ENCODE assay signal across 1 cellular context in the genomic region with DNA sequence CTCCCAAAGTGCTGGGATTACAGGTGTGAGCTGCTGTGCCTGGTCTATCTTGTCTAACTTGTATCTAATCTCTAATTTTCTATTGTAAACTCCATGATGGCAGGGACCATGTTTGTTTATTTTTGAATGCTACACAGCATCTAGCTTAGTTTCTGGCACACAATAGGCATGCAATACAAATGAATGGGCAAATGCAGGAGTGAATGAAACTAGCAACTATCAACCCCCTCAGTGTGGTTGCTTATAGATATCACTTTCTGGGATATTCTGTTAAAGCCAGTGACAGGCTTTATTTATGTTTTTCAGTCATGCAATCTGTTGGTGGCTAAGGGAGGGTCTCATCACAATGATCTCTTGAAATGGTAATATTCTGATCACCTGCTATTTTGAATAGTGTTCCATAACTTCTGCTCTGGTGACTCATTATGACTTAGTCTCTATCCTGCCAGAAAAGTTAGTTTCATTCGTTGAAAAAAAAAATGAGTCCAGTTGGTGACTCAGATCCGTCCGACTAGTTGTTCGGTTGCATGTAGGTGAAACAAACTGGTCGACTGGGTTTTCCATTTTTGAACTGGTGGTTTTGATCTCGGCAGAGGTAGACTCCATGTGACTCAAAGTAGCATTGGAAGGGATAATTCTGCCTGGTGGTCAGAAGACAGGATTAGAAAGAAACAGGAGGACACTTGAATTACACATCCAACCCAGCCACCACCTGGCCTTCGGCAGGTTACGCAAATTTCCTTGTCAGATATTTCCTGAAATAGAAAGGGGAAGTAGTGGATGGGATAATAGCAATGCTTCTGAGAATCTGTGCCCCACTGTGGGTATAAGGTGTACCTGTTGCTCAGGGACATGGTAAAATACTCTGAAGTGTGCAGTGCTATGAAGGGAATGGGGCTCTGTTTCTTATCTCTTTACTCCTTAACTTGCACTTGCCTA.
TF ChIP-seq lines count a peak whose summit lies in the region.

No MANE protein-coding gene starts in this region.

TF ChIP-seq in GM12878, 131 proteins besides CTCF, POLR2A, EP300 and RAD21 (continued from another document and continues in another):
- no peak for TF ChIP-seq EZH2 (IDR thresholded peaks at IDR 0.05; ENCODE audit: borderline replicate concordance, control insufficient read depth, low read depth, low read length)
- TF ChIP-seq ZSCAN29 (IDR thresholded peaks at IDR 0.05): no peak
- 0 out of 2 replicates have a peak, but pooled peaks have one; percentile 28 for TF ChIP-seq SPI1 (IDR thresholded peaks at IDR 0.05; ENCODE audit: borderline replicate concordance, insufficient read depth, low read depth, low read length)
- TF ChIP-seq GABPA (IDR thresholded peaks at IDR 0.05; ENCODE audit: low read depth): peak; percentile 57
- no peak for TF ChIP-seq TBL1XR1 (IDR thresholded peaks at IDR 0.05; ENCODE audit: low read depth, low read length)
- TF ChIP-seq ETV6 (conservative IDR thresholded peaks at IDR 0.05 in 1 of 2, IDR thresholded peaks at IDR 0.05 in 1 of 2; ENCODE audit: borderline replicate concordance in 1 of 2, low read depth in 1 of 2): peak in 1 of 2 experiments; percentile 74; a peak in 1 of 4 replicates
- TF ChIP-seq BRCA1 (IDR thresholded peaks at IDR 0.05; ENCODE audit: low read depth, low read length): no peak
- no peak for TF ChIP-seq NR2C1 (IDR thresholded peaks at IDR 0.05)
- TF ChIP-seq CUX1 (IDR thresholded peaks at IDR 0.05; ENCODE audit: insufficient replicate concordance, low read depth, low read length): no peak
- no peak for TF ChIP-seq JUND (IDR thresholded peaks at IDR 0.05; ENCODE audit: low read depth, low read length)
- peak; percentile 91 for TF ChIP-seq MEF2A (IDR thresholded peaks at IDR 0.05; ENCODE audit: insufficient read depth, low read depth, low read length)
- no peak for TF ChIP-seq RBBP5 (conservative IDR thresholded peaks at IDR 0.05)
- TF ChIP-seq, protein P1, sequence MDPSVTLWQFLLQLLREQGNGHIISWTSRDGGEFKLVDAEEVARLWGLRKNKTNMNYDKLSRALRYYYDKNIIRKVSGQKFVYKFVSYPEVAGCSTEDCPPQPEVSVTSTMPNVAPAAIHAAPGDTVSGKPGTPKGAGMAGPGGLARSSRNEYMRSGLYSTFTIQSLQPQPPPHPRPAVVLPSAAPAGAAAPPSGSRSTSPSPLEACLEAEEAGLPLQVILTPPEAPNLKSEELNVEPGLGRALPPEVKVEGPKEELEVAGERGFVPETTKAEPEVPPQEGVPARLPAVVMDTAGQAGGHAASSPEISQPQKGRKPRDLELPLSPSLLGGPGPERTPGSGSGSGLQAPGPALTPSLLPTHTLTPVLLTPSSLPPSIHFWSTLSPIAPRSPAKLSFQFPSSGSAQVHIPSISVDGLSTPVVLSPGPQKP (IDR thresholded peaks at IDR 0.05; ENCODE audit: low read depth, low read length): no peak
- no peak for TF ChIP-seq PBX3 (IDR thresholded peaks at IDR 0.05; ENCODE audit: insufficient replicate concordance, low read depth, low read length)
- no peak for TF ChIP-seq CHD4 (IDR thresholded peaks at IDR 0.05)
- TF ChIP-seq CHD2 (IDR thresholded peaks at IDR 0.05; ENCODE audit: borderline replicate concordance, low read depth, low read length): no peak
- no peak for TF ChIP-seq SMAD1 (IDR thresholded peaks at IDR 0.05; ENCODE audit: low read depth, partially characterized antibody)
- TF ChIP-seq NR2F1 (conservative IDR thresholded peaks at IDR 0.05): no peak
- no peak for TF ChIP-seq PML (IDR thresholded peaks at IDR 0.05; ENCODE audit: low read length)
- TF ChIP-seq CREM (IDR thresholded peaks at IDR 0.05; ENCODE audit: low read depth): peak; percentile 89
- no peak for TF ChIP-seq NR2C2 (IDR thresholded peaks at IDR 0.05; ENCODE audit: borderline replicate concordance, control insufficient read depth, insufficient read length, low read depth)
- TF ChIP-seq CBFB (IDR thresholded peaks at IDR 0.05; ENCODE audit: low read depth): peak; percentile 89
- no peak for TF ChIP-seq ZZZ3 (IDR thresholded peaks at IDR 0.05; ENCODE audit: control insufficient read depth, insufficient read length, low read depth)
- TF ChIP-seq IKZF1 (conservative IDR thresholded peaks at IDR 0.05): peak; percentile 50
- TF ChIP-seq, protein P2, sequence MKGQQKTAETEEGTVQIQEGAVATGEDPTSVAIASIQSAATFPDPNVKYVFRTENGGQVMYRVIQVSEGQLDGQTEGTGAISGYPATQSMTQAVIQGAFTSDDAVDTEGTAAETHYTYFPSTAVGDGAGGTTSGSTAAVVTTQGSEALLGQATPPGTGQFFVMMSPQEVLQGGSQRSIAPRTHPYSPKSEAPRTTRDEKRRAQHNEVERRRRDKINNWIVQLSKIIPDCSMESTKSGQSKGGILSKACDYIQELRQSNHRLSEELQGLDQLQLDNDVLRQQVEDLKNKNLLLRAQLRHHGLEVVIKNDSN (IDR thresholded peaks at IDR 0.05; ENCODE audit: borderline replicate concordance, extremely low read length, insufficient read depth, low read depth, low read length): no peak
- no peak for TF ChIP-seq HCFC1 (IDR thresholded peaks at IDR 0.05; ENCODE audit: low read length)
- TF ChIP-seq, protein P3, sequence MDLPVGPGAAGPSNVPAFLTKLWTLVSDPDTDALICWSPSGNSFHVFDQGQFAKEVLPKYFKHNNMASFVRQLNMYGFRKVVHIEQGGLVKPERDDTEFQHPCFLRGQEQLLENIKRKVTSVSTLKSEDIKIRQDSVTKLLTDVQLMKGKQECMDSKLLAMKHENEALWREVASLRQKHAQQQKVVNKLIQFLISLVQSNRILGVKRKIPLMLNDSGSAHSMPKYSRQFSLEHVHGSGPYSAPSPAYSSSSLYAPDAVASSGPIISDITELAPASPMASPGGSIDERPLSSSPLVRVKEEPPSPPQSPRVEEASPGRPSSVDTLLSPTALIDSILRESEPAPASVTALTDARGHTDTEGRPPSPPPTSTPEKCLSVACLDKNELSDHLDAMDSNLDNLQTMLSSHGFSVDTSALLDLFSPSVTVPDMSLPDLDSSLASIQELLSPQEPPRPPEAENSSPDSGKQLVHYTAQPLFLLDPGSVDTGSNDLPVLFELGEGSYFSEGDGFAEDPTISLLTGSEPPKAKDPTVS (IDR thresholded peaks at IDR 0.05; ENCODE audit: low read depth, low read length): no peak
- TF ChIP-seq SUPT20H (IDR thresholded peaks at IDR 0.05; ENCODE audit: borderline replicate concordance, control insufficient read depth, low read depth, low read length): no peak
- no peak for TF ChIP-seq ZNF207 (IDR thresholded peaks at IDR 0.05; ENCODE audit: borderline replicate concordance)
- TF ChIP-seq, protein P4, sequence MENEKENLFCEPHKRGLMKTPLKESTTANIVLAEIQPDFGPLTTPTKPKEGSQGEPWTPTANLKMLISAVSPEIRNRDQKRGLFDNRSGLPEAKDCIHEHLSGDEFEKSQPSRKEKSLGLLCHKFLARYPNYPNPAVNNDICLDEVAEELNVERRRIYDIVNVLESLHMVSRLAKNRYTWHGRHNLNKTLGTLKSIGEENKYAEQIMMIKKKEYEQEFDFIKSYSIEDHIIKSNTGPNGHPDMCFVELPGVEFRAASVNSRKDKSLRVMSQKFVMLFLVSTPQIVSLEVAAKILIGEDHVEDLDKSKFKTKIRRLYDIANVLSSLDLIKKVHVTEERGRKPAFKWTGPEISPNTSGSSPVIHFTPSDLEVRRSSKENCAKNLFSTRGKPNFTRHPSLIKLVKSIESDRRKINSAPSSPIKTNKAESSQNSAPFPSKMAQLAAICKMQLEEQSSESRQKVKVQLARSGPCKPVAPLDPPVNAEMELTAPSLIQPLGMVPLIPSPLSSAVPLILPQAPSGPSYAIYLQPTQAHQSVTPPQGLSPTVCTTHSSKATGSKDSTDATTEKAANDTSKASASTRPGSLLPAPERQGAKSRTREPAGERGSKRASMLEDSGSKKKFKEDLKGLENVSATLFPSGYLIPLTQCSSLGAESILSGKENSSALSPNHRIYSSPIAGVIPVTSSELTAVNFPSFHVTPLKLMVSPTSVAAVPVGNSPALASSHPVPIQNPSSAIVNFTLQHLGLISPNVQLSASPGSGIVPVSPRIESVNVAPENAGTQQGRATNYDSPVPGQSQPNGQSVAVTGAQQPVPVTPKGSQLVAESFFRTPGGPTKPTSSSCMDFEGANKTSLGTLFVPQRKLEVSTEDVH (IDR thresholded peaks at IDR 0.05; ENCODE audit: low read depth, partially characterized antibody): no peak
- peak; percentile 97 for TF ChIP-seq EED (IDR thresholded peaks at IDR 0.05; ENCODE audit: low read depth)
- TF ChIP-seq ZNF217 (IDR thresholded peaks at IDR 0.05): 0 out of 2 replicates have a peak, but pooled peaks have one; percentile 28
- TF ChIP-seq, protein P5, sequence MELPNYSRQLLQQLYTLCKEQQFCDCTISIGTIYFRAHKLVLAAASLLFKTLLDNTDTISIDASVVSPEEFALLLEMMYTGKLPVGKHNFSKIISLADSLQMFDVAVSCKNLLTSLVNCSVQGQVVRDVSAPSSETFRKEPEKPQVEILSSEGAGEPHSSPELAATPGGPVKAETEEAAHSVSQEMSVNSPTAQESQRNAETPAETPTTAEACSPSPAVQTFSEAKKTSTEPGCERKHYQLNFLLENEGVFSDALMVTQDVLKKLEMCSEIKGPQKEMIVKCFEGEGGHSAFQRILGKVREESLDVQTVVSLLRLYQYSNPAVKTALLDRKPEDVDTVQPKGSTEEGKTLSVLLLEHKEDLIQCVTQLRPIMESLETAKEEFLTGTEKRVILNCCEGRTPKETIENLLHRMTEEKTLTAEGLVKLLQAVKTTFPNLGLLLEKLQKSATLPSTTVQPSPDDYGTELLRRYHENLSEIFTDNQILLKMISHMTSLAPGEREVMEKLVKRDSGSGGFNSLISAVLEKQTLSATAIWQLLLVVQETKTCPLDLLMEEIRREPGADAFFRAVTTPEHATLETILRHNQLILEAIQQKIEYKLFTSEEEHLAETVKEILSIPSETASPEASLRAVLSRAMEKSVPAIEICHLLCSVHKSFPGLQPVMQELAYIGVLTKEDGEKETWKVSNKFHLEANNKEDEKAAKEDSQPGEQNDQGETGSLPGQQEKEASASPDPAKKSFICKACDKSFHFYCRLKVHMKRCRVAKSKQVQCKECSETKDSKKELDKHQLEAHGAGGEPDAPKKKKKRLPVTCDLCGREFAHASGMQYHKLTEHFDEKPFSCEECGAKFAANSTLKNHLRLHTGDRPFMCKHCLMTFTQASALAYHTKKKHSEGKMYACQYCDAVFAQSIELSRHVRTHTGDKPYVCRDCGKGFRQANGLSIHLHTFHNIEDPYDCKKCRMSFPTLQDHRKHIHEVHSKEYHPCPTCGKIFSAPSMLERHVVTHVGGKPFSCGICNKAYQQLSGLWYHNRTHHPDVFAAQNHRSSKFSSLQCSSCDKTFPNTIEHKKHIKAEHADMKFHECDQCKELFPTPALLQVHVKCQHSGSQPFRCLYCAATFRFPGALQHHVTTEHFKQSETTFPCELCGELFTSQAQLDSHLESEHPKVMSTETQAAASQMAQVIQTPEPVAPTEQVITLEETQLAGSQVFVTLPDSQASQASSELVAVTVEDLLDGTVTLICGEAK (IDR thresholded peaks at IDR 0.05; ENCODE audit: borderline replicate concordance): no peak
- peak; percentile 89 for TF ChIP-seq TCF7 (IDR thresholded peaks at IDR 0.05; ENCODE audit: borderline replicate concordance)
- TF ChIP-seq, protein P6, sequence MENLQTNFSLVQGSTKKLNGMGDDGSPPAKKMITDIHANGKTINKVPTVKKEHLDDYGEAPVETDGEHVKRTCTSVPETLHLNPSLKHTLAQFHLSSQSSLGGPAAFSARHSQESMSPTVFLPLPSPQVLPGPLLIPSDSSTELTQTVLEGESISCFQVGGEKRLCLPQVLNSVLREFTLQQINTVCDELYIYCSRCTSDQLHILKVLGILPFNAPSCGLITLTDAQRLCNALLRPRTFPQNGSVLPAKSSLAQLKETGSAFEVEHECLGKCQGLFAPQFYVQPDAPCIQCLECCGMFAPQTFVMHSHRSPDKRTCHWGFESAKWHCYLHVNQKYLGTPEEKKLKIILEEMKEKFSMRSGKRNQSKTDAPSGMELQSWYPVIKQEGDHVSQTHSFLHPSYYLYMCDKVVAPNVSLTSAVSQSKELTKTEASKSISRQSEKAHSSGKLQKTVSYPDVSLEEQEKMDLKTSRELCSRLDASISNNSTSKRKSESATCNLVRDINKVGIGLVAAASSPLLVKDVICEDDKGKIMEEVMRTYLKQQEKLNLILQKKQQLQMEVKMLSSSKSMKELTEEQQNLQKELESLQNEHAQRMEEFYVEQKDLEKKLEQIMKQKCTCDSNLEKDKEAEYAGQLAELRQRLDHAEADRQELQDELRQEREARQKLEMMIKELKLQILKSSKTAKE (IDR thresholded peaks at IDR 0.05; ENCODE audit: low read depth, poor library complexity, severe bottlenecking): no peak
- no peak for TF ChIP-seq SMARCA5 (IDR thresholded peaks at IDR 0.05)
